1 cellular context compared by ENCODE assay signal in genomic region chr5:93497101-93497500, GRCh38.
TF ChIP-seq lines count a peak whose summit lies in the region.

No MANE protein-coding gene starts in this region.

TF ChIP-seq in H1, 55 proteins besides CTCF, POLR2A, EP300 and RAD21:
- TF ChIP-seq SRF (IDR thresholded peaks at IDR 0.05; ENCODE audit: low read depth, low read length) (no peak), TEAD4 (IDR thresholded peaks at IDR 0.05; ENCODE audit: low read depth, low read length) (no peak), HDAC2 (IDR thresholded peaks at IDR 0.05; ENCODE audit: borderline replicate concordance in 1 of 2, low read depth in 2 of 2, low read length in 2 of 2) (no peak)
